30 cellular contexts compared by ENCODE assay signal in genomic region chr1:17777818-17778217, GRCh38. TPM values are rescaled to one million over a fixed set of nuclear protein-coding genes. Genes with fewer than 3 reads are reported as not detected.
"Had no signal": no experiment of that assay in that cellular context is flagged by ENCODE, and none has a peak within 500 bp of the region (broad histone marks: within the 10 kb centered on the region; RNA-seq: fewer than 3 reads in every experiment).

No MANE protein-coding gene starts in this region.

- H3K36me3 ChIP-seq: colonic mucosa, esophagus muscularis mucosa, esophagus squamous epithelium, gastrocnemius medialis, gastroesophageal sphincter, heart left ventricle, heart right ventricle had no signal

- H3K27me3 ChIP-seq: colonic mucosa, foreskin keratinocyte had no signal

- H3K27ac ChIP-seq: colonic mucosa, coronary artery, dorsolateral prefrontal cortex, epithelial cell of prostate, esophagus muscularis mucosa, esophagus squamous epithelium, foreskin keratinocyte, gastrocnemius medialis, gastroesophageal sphincter, heart left ventricle, heart right ventricle had no signal

- H3K4me3 ChIP-seq: colonic mucosa, coronary artery, dorsolateral prefrontal cortex, esophagus muscularis mucosa, esophagus squamous epithelium, gastrocnemius medialis, gastroesophageal sphincter, heart left ventricle, heart right ventricle had no signal

- H3K4me1 Mint-ChIP-seq: endodermal cell had no signal

- H3K9me3 Mint-ChIP-seq: dendritic cell treated with granulocyte-macrophage colony-stimulating factor and Interleukin-4, amounts not matched to agents 40 ng/mL and 50 ng/mL, for 4 days; endodermal cell had no signal

- H3K27ac Mint-ChIP-seq: dendritic cell treated with granulocyte-macrophage colony-stimulating factor and Interleukin-4, amounts not matched to agents 40 ng/mL and 50 ng/mL, for 4 days; effector memory CD8-positive, alpha-beta T cell; endodermal cell had no signal

- H3K4me3 Mint-ChIP-seq: dendritic cell treated with granulocyte-macrophage colony-stimulating factor and Interleukin-4, amounts not matched to agents 40 ng/mL and 50 ng/mL, for 4 days; effector memory CD8-positive, alpha-beta T cell; endodermal cell had no signal

- H3K9me3 ChIP-seq: colonic mucosa, esophagus muscularis mucosa, esophagus squamous epithelium, gastrocnemius medialis, gastroesophageal sphincter, heart left ventricle, heart right ventricle had no signal

- ATAC-seq: effector memory CD8-positive, alpha-beta T cell; esophagus mucosa; foreskin keratinocyte; gastrocnemius medialis; gastroesophageal sphincter; heart left ventricle; heart right ventricle had no signal

- H3K4me1 ChIP-seq: colonic mucosa, esophagus muscularis mucosa, esophagus squamous epithelium, foreskin keratinocyte, gastrocnemius medialis, gastroesophageal sphincter, heart left ventricle, heart right ventricle had no signal

- DNase-seq: colonic mucosa; cortex of kidney; dorsolateral prefrontal cortex; effector CD4-positive, alpha-beta T cell; effector CD8-positive, alpha-beta T cell; effector memory CD4-positive, alpha-beta T cell; effector memory CD8-positive, alpha-beta T cell; erythroblast; esophagus squamous epithelium; foreskin fibroblast; foreskin keratinocyte; foreskin melanocyte; gastrocnemius medialis; glutamatergic neuron; head of caudate nucleus; heart left ventricle; heart right ventricle had no signal

RNA-seq across cellular contexts. Expression of gene ACTL8, which starts 22.7 kb away (rescaled TPM):
- total RNA-seq: dermis microvascular lymphatic vessel endothelial cell, endodermal cell, endothelial cell of umbilical vein, epithelial cell of proximal tubule, esophagus muscularis mucosa, fibroblast of lung, fibroblast of villous mesenchyme, foreskin keratinocyte, gastrocnemius medialis, gastroesophageal sphincter, glomerular endothelial cell, heart left ventricle, heart right ventricle had no signal
- polyA plus RNA-seq: endothelial cell of umbilical vein, foreskin keratinocyte, heart left ventricle, heart right ventricle had no signal
